In genomic region chr6:150072201-150072600, GRCh38 we compare ENCODE assay signal across 9 cellular contexts. TPM values are rescaled to one million over a fixed set of nuclear protein-coding genes. Genes with fewer than 3 reads are reported as not detected.
DNase-seq lines count a peak whose midpoint lies in the region; ATAC-seq and TF ChIP-seq lines count a peak whose summit lies in the region.
"Had no signal": no experiment of that assay in that cellular context is flagged by ENCODE, and none has a peak within 500 bp of the region (broad histone marks: within the 10 kb centered on the region; RNA-seq: fewer than 3 reads in every experiment).

No MANE protein-coding gene starts in this region.

- POLR2A ChIA-PET in CD4-positive, alpha-beta T cell (lab: Charles Lee) = no interaction called here

- peaks cover 4% of the 10 kb centered on the region for H3K36me3 Mint-ChIP-seq in CD4-positive, alpha-beta T cell (ENCODE audit: low read depth)
- H3K36me3 Mint-ChIP-seq: activated naive CD4-positive, alpha-beta T cell treated with anti-CD3 and anti-CD28 coated beads, Interleukin-2, amount 50 U/mL, for 24 hours had no signal

- H3K4me2 ChIP-seq in Karpas-422 (ENCODE audit: low read depth, low read length, poor library complexity, severe bottlenecking) = no peak overlapping the region

- peaks cover 30% of the 10 kb centered on the region for H3K4me1 Mint-ChIP-seq in CD4-positive, alpha-beta T cell (ENCODE audit: low read depth)

- CTCF ChIA-PET in CD4-positive, alpha-beta T cell (lab: Charles Lee) = interaction anchor here (1.9 kb wide), 1 partner anchor 9 kb away, joined by 14 read pairs; no protein-coding TSS in a partner anchor

- no peak overlapping the region for H3K27ac Mint-ChIP-seq in CD4-positive, alpha-beta T cell
- H3K27ac Mint-ChIP-seq: activated naive CD4-positive, alpha-beta T cell treated with anti-CD3 and anti-CD28 coated beads, Interleukin-2, amount 50 U/mL, for 24 hours had no signal

- H3K4me1 ChIP-seq in Karpas-422 (ENCODE audit: low read length) = peaks cover 14% of the 10 kb centered on the region

- no peaks in the 10 kb centered on the region for H3K9me2 ChIP-seq in Karpas-422 (replicated peaks; ENCODE audit: insufficient read depth, low read length)

- ATAC-seq in CD4-positive, alpha-beta T cell (ENCODE audit: poor library complexity) = no peak
- no peak for ATAC-seq in GM18873 (IDR thresholded peaks at IDR 0.05; ENCODE audit: low FRiP score, unreplicated experiment)

- TF ChIP-seq CTCF in CD4-positive, alpha-beta T cell (IDR thresholded peaks at IDR 0.05) = no peak

- H2AFZ ChIP-seq in Karpas-422 (ENCODE audit: low read length) = no peak overlapping the region

- no peak overlapping the region for H3K27ac ChIP-seq in CD4-positive, alpha-beta T cell (ENCODE audit: low read depth, low read length)
- no peak overlapping the region for H3K27ac ChIP-seq in Karpas-422 (ENCODE audit: low read length)

- no peaks in the 10 kb centered on the region for H3K79me2 ChIP-seq in Karpas-422 (ENCODE audit: low read length)

- intact Hi-C loops in CD4-positive, alpha-beta T cell (cut with DNase I, micrococcal nuclease) = no loop called here

- no peaks in the 10 kb centered on the region for H3K9me3 Mint-ChIP-seq in CD4-positive, alpha-beta T cell
- H3K9me3 Mint-ChIP-seq: activated naive CD4-positive, alpha-beta T cell treated with anti-CD3 and anti-CD28 coated beads, Interleukin-2, amount 50 U/mL, for 24 hours had no signal

- H3K9me3 ChIP-seq in CD4-positive, alpha-beta T cell (ENCODE audit: control insufficient read depth, low read length) = no peaks in the 10 kb centered on the region
- H3K9me3 ChIP-seq in Karpas-422 (ENCODE audit: low read length) = no peaks in the 10 kb centered on the region

- H3K4me3 Mint-ChIP-seq in CD4-positive, alpha-beta T cell = peak overlapping the region; percentile 49
- H3K4me3 Mint-ChIP-seq: activated naive CD4-positive, alpha-beta T cell treated with anti-CD3 and anti-CD28 coated beads, Interleukin-2, amount 50 U/mL, for 24 hours had no signal

- peaks cover 26% of the 10 kb centered on the region for H3K27me3 Mint-ChIP-seq in CD4-positive, alpha-beta T cell

- H3K4me3 ChIP-seq in Karpas-422 (ENCODE audit: low read length) = no peak overlapping the region

- H3K9ac ChIP-seq in Karpas-422 (ENCODE audit: low read length) = no peak overlapping the region

- no peaks in the 10 kb centered on the region for H3K27me3 ChIP-seq in CD4-positive, alpha-beta T cell (ENCODE audit: control insufficient read depth, insufficient read depth, low read length)
- no peaks in the 10 kb centered on the region for H3K27me3 ChIP-seq in Karpas-422 (ENCODE audit: low read length)

- no peaks in the 10 kb centered on the region for H4K20me1 ChIP-seq in Karpas-422 (ENCODE audit: insufficient read depth, low read depth, low read length)

- no peaks in the 10 kb centered on the region for H3K36me3 ChIP-seq in Karpas-422 (ENCODE audit: insufficient read depth, low read length)

- peak in 7 of 10 experiments; percentile 19 to 36 (median 34) for DNase-seq in CD4-positive, alpha-beta T cell
- DNase-seq in Karpas-422 (peak; percentile 45), iPS-NIHi7 (ENCODE audit: extremely low spot score) (peak; percentile 64), NCI-H2171 (lab: John Stamatoyannopoulos, UW) (no peak), putamen (ENCODE audit: low spot score) (no peak), ecto neural progenitor cell (ENCODE audit: low spot score) (no peak)
- DNase-seq in activated CD4-positive, alpha-beta T cell treated with anti-CD3 and anti-CD28 coated beads for 48 hours = peak; percentile 56

RNA-seq across cellular contexts. Expression of gene ULBP3, which starts 3.3 kb away (rescaled TPM):
- under 1 TPM in 1 of 2 experiments, not detected in 1; 0.44 TPM for total RNA-seq in CD4-positive, alpha-beta T cell
- 1.7 and 3.5 TPM in 2 replicates for total RNA-seq in Karpas-422 (2014; rRNA removed; shearing (Covaris generic); ENCODE audit: low replicate concordance)

RNA-seq across cellular contexts. Expression of gene RAET1L, which starts 46.9 kb away (rescaled TPM):
- not detected for total RNA-seq in CD4-positive, alpha-beta T cell
- not detected in 2 replicates for total RNA-seq in Karpas-422 (2014; rRNA removed; shearing (Covaris generic); ENCODE audit: low replicate concordance)

Comparison
In these comparisons a context has a peak if more than half of its experiments do, and no peak if none do; other contexts are left out.
1. DNase-seq: peak in CD4-positive, alpha-beta T cell (7 of 10), Karpas-422 (single experiment), activated CD4-positive, alpha-beta T cell treated with anti-CD3 and anti-CD28 coated beads for 48 hours (single experiment) and iPS-NIHi7 (single experiment); none in NCI-H2171 (single experiment), putamen (single experiment) and ecto neural progenitor cell (single experiment).